Comparison of ENCODE assay signal across 15 cellular contexts in the genomic region with DNA sequence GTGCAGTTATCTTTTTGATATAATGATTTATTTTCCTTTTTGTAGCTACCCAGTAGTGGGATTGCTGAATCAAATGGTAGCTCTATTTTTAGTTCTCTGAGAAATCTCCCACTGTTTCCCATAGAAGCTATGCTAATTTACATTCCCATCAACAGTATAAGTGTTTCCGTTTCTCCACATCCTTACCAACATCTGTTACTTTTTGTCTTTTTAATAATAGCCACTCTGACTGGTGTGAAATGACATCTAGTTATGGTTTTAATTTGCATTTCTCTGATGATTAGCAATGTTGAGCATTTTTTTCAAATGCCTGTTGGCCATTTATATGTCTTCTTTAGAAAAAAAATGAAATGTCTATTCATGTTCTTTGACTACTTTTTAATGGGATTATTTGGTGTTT.
"Had no signal": no experiment of that assay in that cellular context is flagged by ENCODE, and none has a peak within 500 bp of the region (broad histone marks: within the 10 kb centered on the region; RNA-seq: fewer than 3 reads in every experiment).

No MANE protein-coding gene starts in this region.

- H3K4me3 Mint-ChIP-seq: activated naive CD4-positive, alpha-beta T cell treated with anti-CD3 and anti-CD28 coated beads, Interleukin-2, amount 10 ng/mL, durations not matched to agents 7 days and 5 days; endodermal cell; neural crest cell had no signal

- H3K27ac Mint-ChIP-seq: endodermal cell had no signal

- FAIRE-seq: islet of Langerhans had no signal

- H3K4me1 ChIP-seq: gastroesophageal sphincter, heart right ventricle had no signal

- ATAC-seq: gastroesophageal sphincter, heart right ventricle, left colon, psoas muscle, sciatic nerve had no signal

- H3K9me3 ChIP-seq: adrenal gland, gastroesophageal sphincter, lower lobe of right lung, psoas muscle, thoracic aorta had no signal

- DNase-seq: activated naive CD4-positive, alpha-beta T cell treated with anti-CD3 and anti-CD28 coated beads, Interleukin-2, amount 10 ng/mL, durations not matched to agents 7 days and 5 days; adrenal gland; dorsolateral prefrontal cortex; endodermal cell; heart right ventricle; left colon; lower lobe of right lung; psoas muscle; stimulated activated CD4-positive, alpha-beta T cell treated with anti-CD3 and anti-CD28 coated beads, Interleukin-1b, Interleukin-23, amount 100 ng/mL, for 48 hours; T1000 had no signal

- H3K27me3 Mint-ChIP-seq: activated naive CD4-positive, alpha-beta T cell treated with anti-CD3 and anti-CD28 coated beads, Interleukin-2, amount 10 ng/mL, durations not matched to agents 7 days and 5 days had no signal

- H3K27ac ChIP-seq: adrenal gland, dorsolateral prefrontal cortex, gastroesophageal sphincter, heart right ventricle, lower lobe of right lung, psoas muscle, thoracic aorta had no signal

- H3K9me3 Mint-ChIP-seq: activated naive CD4-positive, alpha-beta T cell treated with anti-CD3 and anti-CD28 coated beads, Interleukin-2, amount 10 ng/mL, durations not matched to agents 7 days and 5 days had no signal

- H3K27me3 ChIP-seq: adrenal gland, dorsolateral prefrontal cortex, gastroesophageal sphincter, heart right ventricle had no signal

- H3K4me3 ChIP-seq: adrenal gland, dorsolateral prefrontal cortex, gastroesophageal sphincter, heart right ventricle, lower lobe of right lung, psoas muscle, thoracic aorta had no signal
